ENCODE assay signal across 8 cellular contexts in genomic region chr2:111897924-111898702, GRCh38. TPM values are rescaled to one million over a fixed set of nuclear protein-coding genes. Genes with fewer than 3 reads are reported as not detected.
DNase-seq lines count a peak whose midpoint lies in the region; ATAC-seq and TF ChIP-seq lines count a peak whose summit lies in the region.

Gene MERTK, plus strand, starts transcription at chr2:111898607. Its CDS starts 129 bp downstream, at chr2:111898736.

- H3K4me3 ChIP-seq in MG63 = peak within 1 kb of the TSS; percentile 60
- H3K4me3 ChIP-seq in ascending aorta = peak within 1 kb of the TSS; percentile 90 to 91
- H3K4me3 ChIP-seq in right cardiac atrium (ENCODE audit: low read length) = peak within 1 kb of the TSS; percentile 76
- H3K4me3 ChIP-seq in psoas muscle = peak within 1 kb of the TSS; percentile 77

- H3K9me3 ChIP-seq in MG63 (no peaks in the 10 kb centered on the region), ascending aorta (no peaks in the 10 kb centered on the region), right cardiac atrium (ENCODE audit: control insufficient read depth, low read length) (no peaks in the 10 kb centered on the region), psoas muscle (no peaks in the 10 kb centered on the region)

- H3K4me1 ChIP-seq in ascending aorta (peaks cover 0 to 14% of the 10 kb centered on the region in 2 donors), right cardiac atrium (ENCODE audit: control insufficient read depth, insufficient read depth, low read length) (no peaks in the 10 kb centered on the region), psoas muscle (peaks cover 5% of the 10 kb centered on the region)

- ATAC-seq in GM19452 (IDR thresholded peaks at IDR 0.05; ENCODE audit: unreplicated experiment) = peak; percentile 70
- peak; percentile 95 to 97 for ATAC-seq in right cardiac atrium
- ATAC-seq in psoas muscle = peak; percentile 80 to 89 (median 86)
- ATAC-seq in HG03469 (IDR thresholded peaks at IDR 0.05; ENCODE audit: unreplicated experiment) = no peak

- intact Hi-C loops in ascending aorta (cut with DNase I) (loop anchor here (1.0 to 10.0 kb wide), 6 partner anchors 49 to 357 kb away; partner anchors contain the start of gene ZC3H8), right cardiac atrium (cut with DNase I) (loop anchor here in 2 of 4 donors (5.0 kb wide), 2 partner anchors 134 to 149 kb away; no protein-coding TSS in a partner anchor), psoas muscle (cut with DNase I) (loop anchor here (2.0 to 5.0 kb wide), 2 partner anchors 149 to 151 kb away; no protein-coding TSS in a partner anchor)

- under 1% methylated on average over 71 of the region's 71 CpGs for WGBS in right cardiac atrium
- WGBS in psoas muscle, 3 donors = 1% methylated on average over 38 to 71 of the region's 71 CpGs

- TF ChIP-seq CTCF in C4-2B (conservative IDR thresholded peaks at IDR 0.05) = peak; percentile 78
- peak; percentile 69 to 90 (median 75) for TF ChIP-seq CTCF in ascending aorta (IDR thresholded peaks at IDR 0.05)
- peak; percentile 54 for TF ChIP-seq CTCF in psoas muscle (IDR thresholded peaks at IDR 0.05)

- DNase-seq in MG63 (peak; percentile 77), T follicular helper cell (ENCODE audit: low read depth) (peak; percentile 37), ascending aorta (ENCODE audit: low spot score in 2 of 2) (peak; percentile 63 to 93), right cardiac atrium (peak; percentile 88 to 96 (median 95)), psoas muscle (peak; percentile 81 to 86)

- H3K36me3 ChIP-seq in MG63 (no peaks in the 10 kb centered on the region), ascending aorta (no peaks in the 10 kb centered on the region), psoas muscle (ENCODE audit: insufficient read depth in 1 of 2, low read depth in 1 of 2) (no peaks in the 10 kb centered on the region)

- H3K27ac ChIP-seq in C4-2B (peak within 1 kb of the TSS; percentile 44), ascending aorta (peak within 1 kb of the TSS; percentile 90 to 92), right cardiac atrium (ENCODE audit: low read length) (peak within 1 kb of the TSS; percentile 71), psoas muscle (peak within 1 kb of the TSS; percentile 47)

- peaks cover 22% of the 10 kb centered on the region for H3K27me3 ChIP-seq in MG63
- no peaks in the 10 kb centered on the region for H3K27me3 ChIP-seq in ascending aorta
- no peaks in the 10 kb centered on the region for H3K27me3 ChIP-seq in right cardiac atrium (ENCODE audit: control insufficient read depth, insufficient read depth)
- H3K27me3 ChIP-seq in psoas muscle (ENCODE audit: insufficient read depth in 3 of 3, low read length in 2 of 3) = peaks cover 0 to 37% (median 5%) of the 10 kb centered on the region in 3 donors

RNA-seq across cellular contexts. Expression of gene MERTK, which starts in this region (rescaled TPM):
- total RNA-seq in MG63 (2014; rRNA removed; shearing (Covaris generic); ENCODE audit: low replicate concordance) = 0.23 TPM in 1 of 2 replicates, not detected in the other
- 11.1 TPM for total RNA-seq in ascending aorta
- 10 to 100 TPM in 2 of 4 donors, 1 to 10 TPM in 2; 7.3 to 11.4 (median 10.0) TPM for total RNA-seq in right cardiac atrium
- 3.8 TPM for polyA plus RNA-seq in right cardiac atrium
- total RNA-seq in psoas muscle = 1 to 10 TPM; 1.6 to 4.2 (median 2.4) TPM
- 1 to 10 TPM in 2 of 3 donors, under 1 TPM in 1; 0.73 to 1.4 (median 1.2) TPM for polyA plus RNA-seq in psoas muscle

Comparison
In these comparisons a context has a peak if more than half of its experiments do, and no peak if none do; other contexts are left out.
1. Peak in DNase-seq and H3K4me3 ChIP-seq in MG63; RNA of the gene not detected or under 1 TPM.
2. DNase-seq: peak in every context shown above with its lines; median percentile 95 in right cardiac atrium; 84 in psoas muscle; 78 in ascending aorta; 77 in MG63; 37 in T follicular helper cell.